22 cellular contexts compared by ENCODE assay signal in the genomic region with DNA sequence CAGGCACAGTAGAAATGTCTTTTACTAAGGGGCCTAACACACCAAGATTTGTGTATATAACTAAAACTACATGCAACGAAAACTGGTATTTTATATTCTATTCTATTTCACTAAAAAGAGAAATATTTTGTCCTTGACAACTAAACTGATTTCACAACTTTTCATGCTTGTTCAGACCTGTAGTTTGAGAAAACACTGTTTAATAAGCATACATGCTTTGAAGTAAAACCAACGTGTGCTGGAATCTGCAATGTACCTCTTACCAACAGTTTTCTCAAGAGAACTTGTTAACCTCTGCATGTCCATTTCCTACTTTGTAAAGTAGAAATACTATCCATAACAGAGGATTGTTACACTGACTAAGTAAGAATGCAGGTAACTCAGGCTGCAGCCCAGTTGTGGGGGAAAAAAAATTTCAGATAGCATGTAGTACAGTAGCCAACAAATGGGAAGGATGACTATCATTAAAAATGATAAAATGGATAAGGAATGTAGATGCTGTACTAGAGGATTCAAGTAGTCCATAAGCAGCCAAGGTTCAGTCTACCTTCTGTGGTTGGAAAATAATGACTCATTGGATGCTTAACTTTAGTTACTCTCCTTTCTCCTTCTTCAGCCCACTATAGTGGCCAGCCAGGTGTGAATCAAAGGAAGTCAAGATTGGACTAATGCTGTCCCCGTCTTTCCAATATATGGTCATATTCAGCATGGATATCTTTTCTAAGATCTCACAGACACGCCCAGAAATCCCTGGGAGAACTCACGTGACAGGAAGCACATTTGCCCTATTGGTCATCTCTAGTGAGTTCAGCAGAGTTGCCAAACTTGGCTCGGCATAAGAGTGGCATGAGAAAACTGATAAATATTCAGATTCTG.
DNase-seq lines count a peak whose midpoint lies in the region; ATAC-seq and TF ChIP-seq lines count a peak whose summit lies in the region.
"Had no signal": no experiment of that assay in that cellular context is flagged by ENCODE, and none has a peak within 500 bp of the region (broad histone marks: within the 10 kb centered on the region; RNA-seq: fewer than 3 reads in every experiment).

No MANE protein-coding gene starts in this region.

- H4K8ac ChIP-seq in mesenchymal stem cell (ENCODE audit: low read length) = no peak overlapping the region

- WGBS in mesenchymal stem cell = 87% methylated on average over 5 of the region's 6 CpGs
- WGBS in gastroesophageal sphincter (ENCODE audit: low coverage in 1 of 2), 2 donors = 65 to 68% methylated on average over 6 of the region's 6 CpGs

- H3K36me3 ChIP-seq in SK-N-MC (ENCODE audit: insufficient read depth, low read length) = no peaks in the 10 kb centered on the region
- no peaks in the 10 kb centered on the region for H3K36me3 ChIP-seq in mesenchymal stem cell (ENCODE audit: control insufficient read depth in 1 of 2, insufficient read depth in 2 of 2, low read depth in 1 of 2, low read length in 2 of 2)
- no peaks in the 10 kb centered on the region for H3K36me3 ChIP-seq in gastroesophageal sphincter
- H3K36me3 ChIP-seq: cardiac muscle cell had no signal

- TF ChIP-seq POLR2A in gastroesophageal sphincter (IDR thresholded peaks at IDR 0.05) = no peak

- no peak overlapping the region for H3K4me3 Mint-ChIP-seq in mesothelial cell of epicardium
- H3K4me3 Mint-ChIP-seq: activated B cell treated with CpG ODN at 0.5 μM for 24 hours; activated CD4-positive, alpha-beta memory T cell treated with anti-CD3 and anti-CD28 coated beads for 36 hours; CD4-positive, alpha-beta memory T cell; nephron had no signal

- H2BK12ac ChIP-seq in mesenchymal stem cell (ENCODE audit: low read length in 2 of 2) = no peak overlapping the region

- ATAC-seq in GM18520 (IDR thresholded peaks at IDR 0.05; ENCODE audit: unreplicated experiment) (no peak), gastroesophageal sphincter (no peak)
- ATAC-seq: Panc1, sciatic nerve had no signal

- no peak overlapping the region for H3K14ac ChIP-seq in mesenchymal stem cell (ENCODE audit: low read length in 2 of 2)

- TF ChIP-seq CTCF in C4-2B (conservative IDR thresholded peaks at IDR 0.05) (no peak), mesothelial cell of epicardium (IDR thresholded peaks at IDR 0.05; ENCODE audit: unreplicated experiment) (no peak), gastroesophageal sphincter (IDR thresholded peaks at IDR 0.05) (no peak)

- H2BK120ac ChIP-seq in mesenchymal stem cell (ENCODE audit: low read depth, low read length) = no peak overlapping the region

- H3K27me3 Mint-ChIP-seq in mesothelial cell of epicardium (ENCODE audit: low read depth) = no peaks in the 10 kb centered on the region
- H3K27me3 Mint-ChIP-seq: activated B cell treated with CpG ODN at 0.5 μM for 24 hours had no signal

- peaks cover 3% of the 10 kb centered on the region for H3K79me1 ChIP-seq in mesenchymal stem cell (replicated peaks; ENCODE audit: low read length, poor library complexity, severe bottlenecking)

- no peaks in the 10 kb centered on the region for H3K9me3 Mint-ChIP-seq in mesothelial cell of epicardium
- H3K9me3 Mint-ChIP-seq: activated B cell treated with CpG ODN at 0.5 μM for 24 hours, nephron had no signal

- TF ChIP-seq EP300 in gastroesophageal sphincter (IDR thresholded peaks at IDR 0.05) = no peak

- H3K23ac ChIP-seq in mesenchymal stem cell (ENCODE audit: low read length in 2 of 2) = no peak overlapping the region

- H3K4ac ChIP-seq in mesenchymal stem cell (ENCODE audit: low read depth in 1 of 2, low read length in 2 of 2) = no peak overlapping the region

- H2AFZ ChIP-seq in mesenchymal stem cell (ENCODE audit: low read depth, low read length) = no peak overlapping the region
- H2AFZ ChIP-seq: parathyroid adenoma had no signal

- peaks cover 14% of the 10 kb centered on the region for H3K4me1 Mint-ChIP-seq in mesothelial cell of epicardium
- H3K4me1 Mint-ChIP-seq: nephron had no signal

- no peaks in the 10 kb centered on the region for H3K36me3 Mint-ChIP-seq in mesothelial cell of epicardium

- no peak overlapping the region for H2BK5ac ChIP-seq in mesenchymal stem cell (ENCODE audit: low read depth, low read length, poor library complexity, severe bottlenecking)

- H3K4me2 ChIP-seq in mesenchymal stem cell (ENCODE audit: low read length, poor library complexity, severe bottlenecking) = no peak overlapping the region

- H3K9ac ChIP-seq in SK-N-MC (ENCODE audit: insufficient read length) (no peak overlapping the region), mesenchymal stem cell (ENCODE audit: low read length) (no peak overlapping the region)
- H3K9ac ChIP-seq: parathyroid adenoma had no signal

- H3K9me3 ChIP-seq in SK-N-MC (ENCODE audit: low read depth, low read length) = no peaks in the 10 kb centered on the region
- no peaks in the 10 kb centered on the region for H3K9me3 ChIP-seq in mesenchymal stem cell (ENCODE audit: control insufficient read depth, low read length)
- H3K9me3 ChIP-seq in gastroesophageal sphincter = no peaks in the 10 kb centered on the region

- no peak overlapping the region for H4K91ac ChIP-seq in mesenchymal stem cell (ENCODE audit: low read length)

- H3K4me1 ChIP-seq in mesenchymal stem cell (ENCODE audit: control insufficient read depth, insufficient read depth, low read depth, low read length) (no peaks in the 10 kb centered on the region), gastroesophageal sphincter (peaks cover 0 to 18% (median 0%) of the 10 kb centered on the region in 3 donors)

- no peak overlapping the region for H3K18ac ChIP-seq in mesenchymal stem cell (ENCODE audit: low read depth in 1 of 2, low read length in 2 of 2)

- no peak overlapping the region for H2AK5ac ChIP-seq in mesenchymal stem cell (ENCODE audit: low read length, severe bottlenecking)

- H3K4me3 ChIP-seq in SK-N-MC (no peak overlapping the region), mesenchymal stem cell (ENCODE audit: insufficient read depth in 1 of 2, low read depth in 1 of 2, low read length in 2 of 2) (no peak overlapping the region), gastroesophageal sphincter (no peak overlapping the region)
- H3K4me3 ChIP-seq: cardiac muscle cell had no signal

- H2BK15ac ChIP-seq in mesenchymal stem cell (ENCODE audit: low read depth, poor library complexity, severe bottlenecking) = no peak overlapping the region

- H3K27me3 ChIP-seq in mesenchymal stem cell (ENCODE audit: control insufficient read depth in 1 of 2, insufficient read depth in 1 of 2, low read length in 2 of 2) (no peaks in the 10 kb centered on the region), gastroesophageal sphincter (no peaks in the 10 kb centered on the region)
- H3K27me3 ChIP-seq: cardiac muscle cell had no signal

- no peak overlapping the region for H3K27ac Mint-ChIP-seq in mesothelial cell of epicardium
- H3K27ac Mint-ChIP-seq: activated B cell treated with CpG ODN at 0.5 μM for 24 hours; activated CD4-positive, alpha-beta memory T cell treated with anti-CD3 and anti-CD28 coated beads for 36 hours; CD4-positive, alpha-beta memory T cell; nephron had no signal

- H3K27ac ChIP-seq in C4-2B (peak overlapping the region; percentile 24; the same call in 1 of the 2 replicates), SK-N-MC (peak overlapping the region; percentile 49), mesenchymal stem cell (ENCODE audit: low read length, poor library complexity, severe bottlenecking) (peak overlapping the region; percentile 64), gastroesophageal sphincter (no peak overlapping the region)
- H3K27ac ChIP-seq: cardiac muscle cell, parathyroid adenoma had no signal

- DNase-seq in HK-2 (ENCODE audit: unreplicated experiment) = peak; percentile 58
- no peak for DNase-seq in SK-N-MC (ENCODE audit: low read depth, low spot score)
- no peak for DNase-seq in mesenchymal stem cell
- DNase-seq in mesothelial cell of epicardium (ENCODE audit: low spot score in 2 of 2, unreplicated experiment in 2 of 2) = no peak
- DNase-seq: activated B cell treated with CpG ODN at 0.5 μM for 24 hours; activated CD4-positive, alpha-beta memory T cell treated with anti-CD3 and anti-CD28 coated beads for 36 hours; activated effector memory CD4-positive, alpha-beta T cell treated with anti-CD3 and anti-CD28 coated beads, Interleukin-2, amount 50 U/mL, for 16 hours; amniotic stem cell; CD4-positive, alpha-beta memory T cell; DMS53; KG1; NCI-H187 treated with DMSO at 0.1 percent for 48 hours; NCI-H446; T-helper 9 cell had no signal

Comparison
In these comparisons a context has a peak if more than half of its experiments do, and no peak if none do; other contexts are left out.
1. H3K27ac ChIP-seq: peak in C4-2B (single experiment), SK-N-MC (single experiment) and mesenchymal stem cell (single experiment); none in gastroesophageal sphincter (0 of 4).